Comparison of ENCODE assay signal across 31 cellular contexts in the genomic region with DNA sequence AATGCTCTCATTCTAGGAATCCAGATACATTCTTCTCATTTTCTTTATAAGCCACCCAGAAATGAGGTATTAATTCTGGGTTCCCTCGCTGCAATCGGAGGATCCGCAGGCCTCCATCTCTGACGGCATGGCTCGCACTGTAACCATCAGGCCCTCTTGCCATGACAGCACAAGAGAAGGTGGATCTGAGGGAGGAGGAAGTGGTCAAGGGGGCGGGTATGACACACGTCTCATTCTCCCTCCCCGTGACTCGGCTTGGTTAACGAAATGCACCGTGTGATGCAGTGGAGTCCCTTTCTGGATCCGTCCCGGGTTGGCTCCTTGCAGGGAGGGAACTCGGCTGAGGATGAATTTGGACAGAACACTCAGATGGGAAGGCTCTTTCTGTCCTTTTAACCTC.
"Had no signal": no experiment of that assay in that cellular context is flagged by ENCODE, and none has a peak within 500 bp of the region (broad histone marks: within the 10 kb centered on the region; RNA-seq: fewer than 3 reads in every experiment).

No MANE protein-coding gene starts in this region.

- H3K4me1 ChIP-seq: ascending aorta, body of pancreas, Peyer's patch, SJSA1 had no signal

- H3K9me3 ChIP-seq: ascending aorta, body of pancreas, Peyer's patch had no signal

- H3K27ac ChIP-seq: ascending aorta, body of pancreas, Peyer's patch, RWPE1, SJSA1, VCaP had no signal

- H3K4me1 Mint-ChIP-seq: activated naive CD8-positive, alpha-beta T cell treated with anti-CD3 and anti-CD28 coated beads, Interleukin-2, amount 50 U/mL, for 24 hours; T-helper 17 cell had no signal

- H3K36me3 ChIP-seq: ascending aorta, Peyer's patch, SJSA1 had no signal

- ATAC-seq: activated naive CD8-positive, alpha-beta T cell treated with anti-CD3 and anti-CD28 coated beads, Interleukin-2, amount 50 U/mL, for 24 hours; activated T-cell treated with anti-CD3 and anti-CD28 coated beads, Interleukin-2, amount 50 U/mL, for 4 hours; body of pancreas; T-helper 17 cell had no signal

- DNase-seq: activated CD4-positive, alpha-beta memory T cell treated with anti-CD3 and anti-CD28 coated beads for 36 hours; activated CD4-positive, alpha-beta T cell treated with anti-CD3 and anti-CD28 coated beads for 4 hours; activated CD4-positive, CD25-positive, alpha-beta regulatory T cell; activated CD8-positive, alpha-beta memory T cell treated with anti-CD3 and anti-CD28 coated beads for 24 hours; activated effector memory CD4-positive, alpha-beta T cell treated with anti-CD3 and anti-CD28 coated beads, Interleukin-2, amount 50 U/mL, for 16 hours; activated naive CD4-positive, alpha-beta T cell treated with Interleukin-2 at 50 U/mL for 16 hours; activated naive CD8-positive, alpha-beta T cell treated with anti-CD3 and anti-CD28 coated beads, Interleukin-2, amount 50 U/mL, for 24 hours; activated T-cell treated with anti-CD3 and anti-CD28 coated beads, Interleukin-2, amount 50 U/mL, for 4 hours; amniotic stem cell; body of pancreas; MM.1S; NCI-H1092 treated with DMSO at 0.1 percent for 48 hours; NCI-H1417 treated with DMSO at 0.1 percent for 48 hours; NCI-H1694; NCI-H2029; NCI-H2107; NCI-H2171 treated with DMSO at 0.1 percent for 48 hours; NCI-H226; NCI-H526 treated with DMSO at 0.1 percent for 48 hours; NCI-H82; NK-92 treated with Interleukin-12 subunit alpha and Interleukin-12 subunit beta, amount 100 ng/mL, for 24 hours; OCI-M1; Peyer's patch; SHP77; T-helper 17 cell; T1000 had no signal

- H3K9me3 Mint-ChIP-seq: activated CD4-positive, alpha-beta memory T cell treated with anti-CD3 and anti-CD28 coated beads for 36 hours; activated naive CD4-positive, alpha-beta T cell treated with anti-CD3 and anti-CD28 coated beads, Interleukin-2, amount 50 U/mL, for 72 hours; activated naive CD8-positive, alpha-beta T cell treated with anti-CD3 and anti-CD28 coated beads, Interleukin-2, amount 50 U/mL, for 24 hours; activated T-cell treated with anti-CD3 and anti-CD28 coated beads, Interleukin-2, amount 50 U/mL, for 4 hours had no signal

- H3K27me3 Mint-ChIP-seq: activated CD4-positive, alpha-beta memory T cell treated with anti-CD3 and anti-CD28 coated beads for 36 hours; activated naive CD8-positive, alpha-beta T cell treated with anti-CD3 and anti-CD28 coated beads, Interleukin-2, amount 50 U/mL, for 24 hours had no signal

- H3K4me3 ChIP-seq: ascending aorta, body of pancreas, Peyer's patch, SJSA1 had no signal

- H3K27me3 ChIP-seq: ascending aorta, body of pancreas, Peyer's patch, SJSA1 had no signal

- H3K4me3 Mint-ChIP-seq: activated CD4-positive, alpha-beta memory T cell treated with anti-CD3 and anti-CD28 coated beads for 36 hours; activated naive CD8-positive, alpha-beta T cell treated with anti-CD3 and anti-CD28 coated beads, Interleukin-2, amount 50 U/mL, for 24 hours; activated T-cell treated with anti-CD3 and anti-CD28 coated beads, Interleukin-2, amount 50 U/mL, for 4 hours; T-helper 17 cell had no signal

- H3K27ac Mint-ChIP-seq: activated CD4-positive, alpha-beta memory T cell treated with anti-CD3 and anti-CD28 coated beads for 36 hours; activated naive CD4-positive, alpha-beta T cell treated with anti-CD3 and anti-CD28 coated beads, Interleukin-2, amount 50 U/mL, for 72 hours; activated naive CD8-positive, alpha-beta T cell treated with anti-CD3 and anti-CD28 coated beads, Interleukin-2, amount 50 U/mL, for 24 hours; T-helper 17 cell had no signal

- H3K36me3 Mint-ChIP-seq: activated CD4-positive, alpha-beta memory T cell treated with anti-CD3 and anti-CD28 coated beads for 36 hours; activated naive CD4-positive, alpha-beta T cell treated with anti-CD3 and anti-CD28 coated beads, Interleukin-2, amount 50 U/mL, for 72 hours had no signal
